ENCODE assay signal across 18 cellular contexts in the genomic region with DNA sequence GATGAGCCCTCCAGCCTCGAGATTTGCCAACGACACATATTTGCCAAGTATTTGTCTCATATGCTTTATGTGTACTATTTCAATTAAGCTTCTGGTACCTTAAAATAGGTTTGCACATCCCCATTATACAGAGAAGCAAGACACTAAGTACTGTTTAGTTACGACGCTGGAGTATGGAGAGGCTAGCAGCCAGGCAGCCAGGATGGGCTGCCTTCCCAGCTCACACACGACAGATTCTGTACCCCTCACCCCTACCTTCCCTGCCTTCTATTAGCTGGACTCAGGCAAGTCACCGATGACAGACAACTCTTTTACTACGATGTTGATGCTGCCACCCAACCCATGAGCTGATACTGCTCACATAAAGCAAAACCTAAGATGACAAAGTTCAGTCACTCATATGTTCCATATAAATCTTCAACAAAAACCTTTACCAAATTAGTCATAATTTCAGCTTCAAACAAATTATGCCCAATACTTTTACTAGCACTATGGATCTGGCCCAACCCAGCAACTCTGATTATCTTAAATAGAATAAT. TPM values are rescaled to one million over a fixed set of nuclear protein-coding genes. Genes with fewer than 3 reads are reported as not detected.
A peak's percentile ranks its signal among the peaks of the same experiment; 100 is the strongest.
DNase-seq lines count a peak whose midpoint lies in the region; ATAC-seq and TF ChIP-seq lines count a peak whose summit lies in the region.
"Had no signal": no experiment of that assay in that cellular context is flagged by ENCODE, and none has a peak within 500 bp of the region (broad histone marks: within the 10 kb centered on the region; RNA-seq: fewer than 3 reads in every experiment).

No MANE protein-coding gene starts in this region.

- H3K9me3 Mint-ChIP-seq in activated CD4-positive, alpha-beta T cell treated with anti-CD3 and anti-CD28 coated beads, Interleukin-2, amount 10 ng/mL, durations not matched to agents 24 days and 14 days, result no peaks in the 10 kb centered on the region
- no peaks in the 10 kb centered on the region for H3K9me3 Mint-ChIP-seq in effector memory CD8-positive, alpha-beta T cell
- no peaks in the 10 kb centered on the region for H3K9me3 Mint-ChIP-seq in stimulated activated naive CD8-positive, alpha-beta T cell treated with anti-CD3 and anti-CD28 coated beads, Interleukin-15, amount 100 ng/mL, for 72 hours

- H3K4me3 Mint-ChIP-seq in activated CD4-positive, alpha-beta T cell treated with anti-CD3 and anti-CD28 coated beads, Interleukin-2, amount 10 ng/mL, durations not matched to agents 24 days and 14 days, result no peak overlapping the region
- H3K4me3 Mint-ChIP-seq in effector memory CD8-positive, alpha-beta T cell, result no peak overlapping the region
- no peak overlapping the region for H3K4me3 Mint-ChIP-seq in stimulated activated naive CD8-positive, alpha-beta T cell treated with anti-CD3 and anti-CD28 coated beads, Interleukin-15, amount 100 ng/mL, for 72 hours
- H3K4me3 Mint-ChIP-seq: B cell had no signal

- DNase-seq in activated CD4-positive, alpha-beta T cell treated with anti-CD3 and anti-CD28 coated beads, Interleukin-2, amount 10 ng/mL, durations not matched to agents 24 days and 14 days, result no peak
- DNase-seq in activated CD4-positive, alpha-beta T cell treated with anti-CD3 and anti-CD28 coated beads, Interleukin-2, amount 50 U/mL, for 4 hours, result no peak
- DNase-seq in Right ventricle myocardium superior (no peak), right atrium auricular region (ENCODE audit: low spot score) (no peak), SKM-1 treated with dmso at 0.1 percent for 144 hours (lab: John Stamatoyannopoulos, UW; ENCODE audit: unreplicated experiment) (no peak), NCI-H146 (lab: John Stamatoyannopoulos, UW) (no peak)
- DNase-seq in effector memory CD8-positive, alpha-beta T cell, result no peak
- no peak for DNase-seq in stimulated activated naive CD8-positive, alpha-beta T cell treated with anti-CD3 and anti-CD28 coated beads, Interleukin-15, amount 100 ng/mL, for 72 hours
- DNase-seq: GF-D8, IMR-90, Karpas-422, NCI-H1417 treated with DMSO at 0.1 percent for 48 hours, NCI-H2029, NCI-H526, PC-3 had no signal

- H3K4me1 Mint-ChIP-seq in activated CD4-positive, alpha-beta T cell treated with anti-CD3 and anti-CD28 coated beads, Interleukin-2, amount 10 ng/mL, durations not matched to agents 24 days and 14 days, result peaks cover 15% of the 10 kb centered on the region
- H3K4me1 Mint-ChIP-seq in effector memory CD8-positive, alpha-beta T cell (ENCODE audit: low read depth in 2 of 2), result peaks cover 25 to 31% of the 10 kb centered on the region in 2 donors
- H3K4me1 Mint-ChIP-seq in stimulated activated naive CD8-positive, alpha-beta T cell treated with anti-CD3 and anti-CD28 coated beads, Interleukin-15, amount 100 ng/mL, for 72 hours, result peaks cover 14% of the 10 kb centered on the region

- no peaks in the 10 kb centered on the region for H3K9me3 ChIP-seq in right atrium auricular region
- H3K9me3 ChIP-seq: HAP-1 had no signal

- H3K27ac ChIP-seq in right atrium auricular region, result no peak overlapping the region
- H3K27ac ChIP-seq: RWPE1 had no signal

- peak overlapping the region; percentile 7 for H3K27ac Mint-ChIP-seq in activated CD4-positive, alpha-beta T cell treated with anti-CD3 and anti-CD28 coated beads, Interleukin-2, amount 10 ng/mL, durations not matched to agents 24 days and 14 days
- peak overlapping the region; percentile 36 to 72 for H3K27ac Mint-ChIP-seq in effector memory CD8-positive, alpha-beta T cell
- peak overlapping the region; percentile 24 to 79 for H3K27ac Mint-ChIP-seq in stimulated activated naive CD8-positive, alpha-beta T cell treated with anti-CD3 and anti-CD28 coated beads, Interleukin-15, amount 100 ng/mL, for 72 hours
- H3K27ac Mint-ChIP-seq: B cell had no signal

- H3K36me3 ChIP-seq in right atrium auricular region, result peaks cover 78% of the 10 kb centered on the region

- intact Hi-C loops in activated CD4-positive, alpha-beta T cell treated with anti-CD3 and anti-CD28 coated beads, Interleukin-2, amount 10 ng/mL, durations not matched to agents 24 days and 14 days (cut with micrococcal nuclease), result no loop called here
- intact Hi-C loops in Right ventricle myocardium superior (cut with DNase I), result no loop called here

- no peaks in the 10 kb centered on the region for H3K27me3 ChIP-seq in right atrium auricular region

- no peak overlapping the region for H3K4me3 ChIP-seq in right atrium auricular region
- H3K4me3 ChIP-seq: HAP-1 had no signal

- no peak for TF ChIP-seq CTCF in right atrium auricular region (IDR thresholded peaks at IDR 0.05)

- peaks cover 59% of the 10 kb centered on the region for H3K36me3 Mint-ChIP-seq in activated CD4-positive, alpha-beta T cell treated with anti-CD3 and anti-CD28 coated beads, Interleukin-2, amount 10 ng/mL, durations not matched to agents 24 days and 14 days (ENCODE audit: low read depth)
- H3K36me3 Mint-ChIP-seq in effector memory CD8-positive, alpha-beta T cell (ENCODE audit: insufficient read depth), result peaks cover 78% of the 10 kb centered on the region

- peak; percentile 68 for ATAC-seq in Right ventricle myocardium superior (ENCODE audit: poor library complexity)
- no peak for ATAC-seq in effector memory CD8-positive, alpha-beta T cell (replicated peaks)
- ATAC-seq in stimulated activated naive CD8-positive, alpha-beta T cell treated with anti-CD3 and anti-CD28 coated beads, Interleukin-15, amount 100 ng/mL, for 72 hours, result no peak
- ATAC-seq: PC-3 had no signal

- H3K4me1 ChIP-seq in right atrium auricular region, result no peaks in the 10 kb centered on the region
- H3K4me1 ChIP-seq: HAP-1 had no signal

- no peaks in the 10 kb centered on the region for H3K27me3 Mint-ChIP-seq in activated CD4-positive, alpha-beta T cell treated with anti-CD3 and anti-CD28 coated beads, Interleukin-2, amount 10 ng/mL, durations not matched to agents 24 days and 14 days
- no peaks in the 10 kb centered on the region for H3K27me3 Mint-ChIP-seq in effector memory CD8-positive, alpha-beta T cell
- H3K27me3 Mint-ChIP-seq in stimulated activated naive CD8-positive, alpha-beta T cell treated with anti-CD3 and anti-CD28 coated beads, Interleukin-15, amount 100 ng/mL, for 72 hours, result no peaks in the 10 kb centered on the region
- H3K27me3 Mint-ChIP-seq: B cell had no signal

RNA-seq across cellular contexts. Expression of a gene that starts 17.0 kb away (rescaled TPM):
- total RNA-seq in activated CD4-positive, alpha-beta T cell treated with anti-CD3 and anti-CD28 coated beads, Interleukin-2, amount 10 ng/mL, durations not matched to agents 24 days and 14 days, result 183 and 187 TPM in 2 replicates
- total RNA-seq in Right ventricle myocardium superior (111 TPM), right atrium auricular region (10 to 100 TPM; 89.0 to 94.4 TPM)
